In genomic region chr9:128702949-128703615, GRCh38 we compare ENCODE assay signal across 1 cellular context.
TF ChIP-seq lines count a peak whose summit lies in the region.

No MANE protein-coding gene starts in this region.

TF ChIP-seq in K562, 482 proteins besides CTCF, POLR2A, EP300 and RAD21 (continued from another document):
- TF ChIP-seq MGA (IDR thresholded peaks at IDR 0.05) (no peak), PRPF4 (IDR thresholded peaks at IDR 0.05; ENCODE audit: insufficient read depth, low read depth, low read length, poor library complexity, severe bottlenecking) (no peak), FOXK1 (CRISPR knock-in tag; IDR thresholded peaks at IDR 0.05; ENCODE audit: borderline replicate concordance) (no peak), MYBL2 (IDR thresholded peaks at IDR 0.05; ENCODE audit: low read depth) (no peak), MYBL2 (CRISPR knock-in tag; IDR thresholded peaks at IDR 0.05; ENCODE audit: borderline replicate concordance) (no peak), SREBF1 (IDR thresholded peaks at IDR 0.05; ENCODE audit: borderline replicate concordance, low read depth, low read length) (no peak), TGIF2 (CRISPR knock-in tag; IDR thresholded peaks at IDR 0.05) (no peak), IRF2 (CRISPR knock-in tag; IDR thresholded peaks at IDR 0.05) (no peak), PHF8 (IDR thresholded peaks at IDR 0.05; ENCODE audit: borderline replicate concordance, low read length) (no peak; the same call in 1 of the 2 replicates), ZNF133 (CRISPR knock-in tag; IDR thresholded peaks at IDR 0.05) (no peak), RBM25 (IDR thresholded peaks at IDR 0.05; ENCODE audit: low read depth, low read length, severe bottlenecking) (no peak), ZNF124 (CRISPR knock-in tag; IDR thresholded peaks at IDR 0.05) (no peak), SNIP1 (IDR thresholded peaks at IDR 0.05; ENCODE audit: low read depth) (no peak), MTF1 (CRISPR knock-in tag; IDR thresholded peaks at IDR 0.05; ENCODE audit: borderline replicate concordance) (no peak), XRCC3 (IDR thresholded peaks at IDR 0.05) (no peak), RERE (CRISPR knock-in tag; IDR thresholded peaks at IDR 0.05; ENCODE audit: borderline replicate concordance) (no peak), CBFB (CRISPR knock-in tag; IDR thresholded peaks at IDR 0.05) (no peak; the same call in 1 of the 2 replicates), HOXB6 (CRISPR knock-in tag; IDR thresholded peaks at IDR 0.05; ENCODE audit: borderline replicate concordance) (no peak), YY1 (IDR thresholded peaks at IDR 0.05; ENCODE audit: borderline replicate concordance in 1 of 3, control insufficient read depth in 1 of 3, extremely low read depth in 1 of 3, insufficient read depth in 3 of 3, insufficient read length in 1 of 3, insufficient replicate concordance in 2 of 3, low read depth in 1 of 3, low read length in 2 of 3) (peak in 1 of 3 experiments; percentile 10), THAP7 (CRISPR knock-in tag; IDR thresholded peaks at IDR 0.05) (no peak), COPS2 (conservative IDR thresholded peaks at IDR 0.05) (no peak), SOX6 (IDR thresholded peaks at IDR 0.05) (no peak), CCAR2 (IDR thresholded peaks at IDR 0.05; ENCODE audit: low read depth, low read length) (no peak), ATF1 (CRISPR knock-in tag; IDR thresholded peaks at IDR 0.05) (no peak), ATF1 (tag; IDR thresholded peaks at IDR 0.05) (no peak), EP400 (IDR thresholded peaks at IDR 0.05) (peak; percentile 43; the same call in 1 of the 2 replicates), TBP (optimal IDR thresholded peaks at IDR 0.05; ENCODE audit: low read depth, low read length) (peak; percentile 39), ZNF79 (CRISPR knock-in tag; IDR thresholded peaks at IDR 0.05; ENCODE audit: low read depth) (no peak)
TF ChIP-seq in K562: peak in this region for 37.
